ENCODE assay signal across 18 cellular contexts in genomic region chr17:78644971-78645370, GRCh38.
DNase-seq lines count a peak whose midpoint lies in the region; ATAC-seq and TF ChIP-seq lines count a peak whose summit lies in the region.
"Had no signal": no experiment of that assay in that cellular context is flagged by ENCODE, and none has a peak within 500 bp of the region (broad histone marks: within the 10 kb centered on the region; RNA-seq: fewer than 3 reads in every experiment).

No MANE protein-coding gene starts in this region.

- peaks cover 0 to 7% (median 0%) of the 10 kb centered on the region in 9 donors for H3K27me3 ChIP-seq in heart left ventricle
- no peaks in the 10 kb centered on the region for H3K27me3 ChIP-seq in upper lobe of left lung
- H3K27me3 ChIP-seq in ascending aorta, result no peaks in the 10 kb centered on the region

- H3K4me3 ChIP-seq in heart left ventricle (no peak overlapping the region), upper lobe of left lung (no peak overlapping the region), ascending aorta (no peak overlapping the region)

- TF ChIP-seq POLR2A in heart left ventricle (IDR thresholded peaks at IDR 0.05) (no peak), upper lobe of left lung (IDR thresholded peaks at IDR 0.05) (no peak)

- ATAC-seq in heart left ventricle (no peak), memory B cell (ENCODE audit: low read depth) (no peak), upper lobe of left lung (ENCODE audit: low FRiP score in 2 of 2) (no peak), GM19455 (IDR thresholded peaks at IDR 0.05; ENCODE audit: unreplicated experiment) (no peak), left colon (no peak)

- H3K36me3 ChIP-seq in heart left ventricle (no peaks in the 10 kb centered on the region), upper lobe of left lung (no peaks in the 10 kb centered on the region), ascending aorta (no peaks in the 10 kb centered on the region)

- WGBS in heart left ventricle, 4 donors, result 85 to 92% (median 89%) methylated on average over 12 to 14 of the region's 14 CpGs
- 93 to 94% methylated on average over 14 of the region's 14 CpGs for WGBS in upper lobe of left lung, 2 donors

- H3K27ac Mint-ChIP-seq in IgD-negative memory B cell (peak overlapping the region in 2 of 3 donors; percentile 80 to 90), memory B cell (peak overlapping the region; percentile 20)
- H3K27ac Mint-ChIP-seq: HFFc6 had no signal

- H3K4me3 Mint-ChIP-seq in IgD-negative memory B cell (no peak overlapping the region), memory B cell (no peak overlapping the region)
- H3K4me3 Mint-ChIP-seq: HFFc6 had no signal

- H3K4me1 ChIP-seq in heart left ventricle, result peaks cover 0 to 36% (median 5%) of the 10 kb centered on the region in 12 donors
- peaks cover 5 to 17% (median 10%) of the 10 kb centered on the region in 4 donors for H3K4me1 ChIP-seq in upper lobe of left lung
- no peaks in the 10 kb centered on the region for H3K4me1 ChIP-seq in ascending aorta

- intact Hi-C loops in heart left ventricle (cut with DNase I) (loop anchor here in 3 of 10 donors (5.0 to 10.0 kb wide), 2 partner anchors 50 to 53 kb away; no protein-coding TSS in a partner anchor), cardiac septum (cut with DNase I) (no loop called here), ascending aorta (cut with DNase I) (no loop called here), left colon (cut with DNase I, micrococcal nuclease) (no loop called here)

- H3K9me3 ChIP-seq in heart left ventricle (peaks cover 0 to 13% (median 0%) of the 10 kb centered on the region in 12 donors), upper lobe of left lung (peaks cover 0 to 11% (median 0%) of the 10 kb centered on the region in 4 donors), ascending aorta (no peaks in the 10 kb centered on the region)

- H3K27me3 Mint-ChIP-seq in IgD-negative memory B cell (peaks cover 4% of the 10 kb centered on the region), memory B cell (no peaks in the 10 kb centered on the region)

- H3K9me3 Mint-ChIP-seq in IgD-negative memory B cell (peaks cover 5 to 7% (median 7%) of the 10 kb centered on the region in 3 donors), memory B cell (peaks cover 2% of the 10 kb centered on the region)
- H3K9me3 Mint-ChIP-seq: HFFc6 had no signal

- DNase-seq in heart left ventricle (peak in 1 of 5 donors; percentile 47), cardiac septum (ENCODE audit: low spot score) (no peak), memory B cell (ENCODE audit: low spot score in 2 of 2) (no peak), upper lobe of left lung (no peak), ascending aorta (ENCODE audit: low spot score in 2 of 2) (no peak), left colon (no peak)
- DNase-seq: COR-L47, DMS53, HFFc6, NCI-H1105, NCI-H1694 treated with DMSO at 0.1 percent for 48 hours, NCI-H2107, NCI-H2227 treated with DMSO at 0.1 percent for 48 hours, NCI-H524 treated with DMSO at 0.1 percent for 48 hours, SHP77 had no signal

- peaks cover 6 to 14% (median 12%) of the 10 kb centered on the region in 3 donors for H3K4me1 Mint-ChIP-seq in IgD-negative memory B cell
- peaks cover 6% of the 10 kb centered on the region for H3K4me1 Mint-ChIP-seq in memory B cell

- H3K27ac ChIP-seq in heart left ventricle (peak overlapping the region in 7 of 12 donors; percentile 48 to 92 (median 74)), upper lobe of left lung (peak overlapping the region in 3 of 4 donors; percentile 36 to 80 (median 78)), ascending aorta (no peak overlapping the region)
- H3K27ac ChIP-seq: KMS-11 had no signal

- TF ChIP-seq CTCF in heart left ventricle (IDR thresholded peaks at IDR 0.05), result no peak
- TF ChIP-seq CTCF in upper lobe of left lung (IDR thresholded peaks at IDR 0.05), result no peak
- no peak for TF ChIP-seq CTCF in ascending aorta (IDR thresholded peaks at IDR 0.05)

- no peak for TF ChIP-seq EP300 in upper lobe of left lung (IDR thresholded peaks at IDR 0.05)

- H3K36me3 Mint-ChIP-seq in IgD-negative memory B cell (peaks cover 7% of the 10 kb centered on the region), memory B cell (peaks cover 8% of the 10 kb centered on the region)

Comparison
In these comparisons a context has a peak if more than half of its experiments do, and no peak if none do; other contexts are left out.
1. H3K27ac ChIP-seq: peak in heart left ventricle (7 of 12) and upper lobe of left lung (3 of 4); none in ascending aorta (0 of 2).